Comparison of ENCODE assay signal across 8 cellular contexts in genomic region chr22:36873614-36874308, GRCh38. TPM values are rescaled to one million over a fixed set of nuclear protein-coding genes. Genes with fewer than 3 reads are reported as not detected.
DNase-seq lines count a peak whose midpoint lies in the region; ATAC-seq and TF ChIP-seq lines count a peak whose summit lies in the region.

No MANE protein-coding gene starts in this region.

- peaks cover 11% of the 10 kb centered on the region for H3K27me3 Mint-ChIP-seq in activated naive CD4-positive, alpha-beta T cell treated with anti-CD3 and anti-CD28 coated beads, Interleukin-2, amount 10 ng/mL, durations not matched to agents 7 days and 5 days

- in situ Hi-C loops in gastrocnemius medialis (cut with MboI; ENCODE audit: low sequenced_read_pairs in 4 of 4), result no loop called here

- POLR2A ChIA-PET in AG04449 (lab: Yijun Ruan, JAX), result no interaction called here

- H3K9me3 Mint-ChIP-seq in activated naive CD4-positive, alpha-beta T cell treated with anti-CD3 and anti-CD28 coated beads, Interleukin-2, amount 10 ng/mL, durations not matched to agents 7 days and 5 days, result no peaks in the 10 kb centered on the region

- no peak overlapping the region for H3K4me3 Mint-ChIP-seq in activated naive CD4-positive, alpha-beta T cell treated with anti-CD3 and anti-CD28 coated beads, Interleukin-2, amount 10 ng/mL, durations not matched to agents 7 days and 5 days

- no peak for TF ChIP-seq POLR2A in gastrocnemius medialis (IDR thresholded peaks at IDR 0.05)

- H3K27ac Mint-ChIP-seq in activated naive CD4-positive, alpha-beta T cell treated with anti-CD3 and anti-CD28 coated beads, Interleukin-2, amount 10 ng/mL, durations not matched to agents 7 days and 5 days, result peak overlapping the region; percentile 71

- H3K36me3 ChIP-seq in cardiac muscle cell (no peaks in the 10 kb centered on the region), gastrocnemius medialis (no peaks in the 10 kb centered on the region)

- H3K9me3 ChIP-seq in cardiac muscle cell (ENCODE audit: low read depth) (no peaks in the 10 kb centered on the region), gastrocnemius medialis (no peaks in the 10 kb centered on the region)

- peaks cover 12% of the 10 kb centered on the region for H3K4me1 Mint-ChIP-seq in activated naive CD4-positive, alpha-beta T cell treated with anti-CD3 and anti-CD28 coated beads, Interleukin-2, amount 10 ng/mL, durations not matched to agents 7 days and 5 days

- H3K36me3 Mint-ChIP-seq in activated naive CD4-positive, alpha-beta T cell treated with anti-CD3 and anti-CD28 coated beads, Interleukin-2, amount 10 ng/mL, durations not matched to agents 7 days and 5 days, result peaks cover 5% of the 10 kb centered on the region

- H3K27me3 ChIP-seq in cardiac muscle cell, result peaks cover 9% of the 10 kb centered on the region
- peaks cover 8 to 12% (median 11%) of the 10 kb centered on the region in 3 donors for H3K27me3 ChIP-seq in gastrocnemius medialis

- TF ChIP-seq CTCF in AG04449 (IDR thresholded peaks at IDR 0.05; ENCODE audit: insufficient read depth, low read length, missing control alignments) (peak; percentile 52), GM12872 (IDR thresholded peaks at IDR 0.05; ENCODE audit: insufficient read depth, low read depth, low read length) (peak; percentile 70), cardiac muscle cell (IDR thresholded peaks at IDR 0.05; ENCODE audit: low read depth, low read length) (peak; percentile 76), gastrocnemius medialis (IDR thresholded peaks at IDR 0.05 in 4 of 5, conservative IDR thresholded peaks at IDR 0.05 in 1 of 5) (peak in 1 of 5 experiments; percentile 24)

- no peak for DNase-seq in AG04449 (ENCODE audit: low read depth, low spot score)
- DNase-seq in NCI-H446 (lab: John Stamatoyannopoulos, UW), result peak; percentile 1 to 13
- no peak for DNase-seq in activated naive CD4-positive, alpha-beta T cell treated with anti-CD3 and anti-CD28 coated beads, Interleukin-2, amount 10 ng/mL, durations not matched to agents 7 days and 5 days
- peak; percentile 56 to 90 for DNase-seq in cardiac muscle cell (ENCODE audit: low read depth in 1 of 2, low spot score in 1 of 2)
- no peak for DNase-seq in gastrocnemius medialis
- no peak for DNase-seq in effector CD8-positive, alpha-beta T cell (lab: John Stamatoyannopoulos, UW)

- intact Hi-C loops in gastrocnemius medialis (cut with DNase I; ENCODE audit: low total_unique reads), result no loop called here

- CTCF ChIA-PET in AG04449 (lab: Yijun Ruan, JAX), result interaction anchor here (0.5 to 8.3 kb wide), 13 partner anchors 11 to 171 kb away, joined by 3 to 64 read pairs (median 4); partner anchors contain the start of gene NCF4
- CTCF ChIA-PET in activated naive CD4-positive, alpha-beta T cell treated with anti-CD3 and anti-CD28 coated beads, Interleukin-2, amount 10 ng/mL, durations not matched to agents 7 days and 5 days (lab: Charles Lee), result interaction anchor here (0.6 to 2.1 kb wide), 7 partner anchors 12 to 171 kb away, joined by 3 to 10 read pairs (median 4); partner anchors contain the start of gene NCF4

- H3K4me3 ChIP-seq in AG04449 (ENCODE audit: low read depth, low read length) (no peak overlapping the region), cardiac muscle cell (no peak overlapping the region), gastrocnemius medialis (no peak overlapping the region)

- ATAC-seq in HG02642 (IDR thresholded peaks at IDR 0.05; ENCODE audit: poor library complexity, unreplicated experiment), result peak; percentile 79
- ATAC-seq in gastrocnemius medialis, result peak; percentile 32 to 51

- H3K27ac ChIP-seq in cardiac muscle cell, result peak overlapping the region; percentile 41
- peak overlapping the region in 2 of 4 donors; percentile 5 to 29 for H3K27ac ChIP-seq in gastrocnemius medialis

- H3K4me1 ChIP-seq in cardiac muscle cell (ENCODE audit: low read depth), result peaks cover 11% of the 10 kb centered on the region
- H3K4me1 ChIP-seq in gastrocnemius medialis, result no peaks in the 10 kb centered on the region

RNA-seq across cellular contexts. Expression of gene NCF4, which starts 13.0 kb away (rescaled TPM):
- total RNA-seq in cardiac muscle cell (not detected in 2 replicates), gastrocnemius medialis (1 to 10 TPM; 1.8 to 5.5 (median 2.9) TPM)
- not detected in 2 replicates for polyA plus RNA-seq in cardiac muscle cell

RNA-seq across cellular contexts. Expression of gene CSF2RB, which starts 39.7 kb away (rescaled TPM):
- total RNA-seq in cardiac muscle cell, result 0.60 TPM in 1 of 2 replicates, not detected in the other
- polyA plus RNA-seq in cardiac muscle cell, result not detected in 2 replicates
- 1 to 10 TPM; 1.2 to 2.0 (median 1.6) TPM for total RNA-seq in gastrocnemius medialis

RNA-seq across cellular contexts. Expression of gene PVALB, which starts 56.9 kb away (rescaled TPM):
- total RNA-seq in cardiac muscle cell, result not detected in 2 replicates
- polyA plus RNA-seq in cardiac muscle cell, result not detected in 2 replicates
- 1 to 10 TPM in 2 of 4 donors, not detected in 2; 1.2 to 4.1 TPM for total RNA-seq in gastrocnemius medialis

Comparison
In these comparisons a context has a peak if more than half of its experiments do, and no peak if none do; other contexts are left out.
1. DNase-seq: peak in NCI-H446 (2 of 2) and cardiac muscle cell (2 of 2); none in AG04449 (single experiment), activated naive CD4-positive, alpha-beta T cell treated with anti-CD3 and anti-CD28 coated beads, Interleukin-2, amount 10 ng/mL, durations not matched to agents 7 days and 5 days (single experiment), gastrocnemius medialis (0 of 2) and effector CD8-positive, alpha-beta T cell (single experiment).